In genomic region chr5:131413605-131414559, GRCh38 we compare ENCODE assay signal across 9 cellular contexts.
A peak's percentile ranks its signal among the peaks of the same experiment; 100 is the strongest.
DNase-seq lines count a peak whose midpoint lies in the region; ATAC-seq and TF ChIP-seq lines count a peak whose summit lies in the region.
"Had no signal": no experiment of that assay in that cellular context is flagged by ENCODE, and none has a peak within 500 bp of the region (broad histone marks: within the 10 kb centered on the region; RNA-seq: fewer than 3 reads in every experiment).

No MANE protein-coding gene starts in this region.

- H3K36me3 ChIP-seq in Loucy (ENCODE audit: insufficient read depth, low read length), result no peaks in the 10 kb centered on the region
- H3K36me3 ChIP-seq in BE2C, result no peaks in the 10 kb centered on the region; the same call in 1 of the 2 replicates

- no peak overlapping the region for H3K4me3 ChIP-seq in Loucy (ENCODE audit: low read length, poor library complexity, severe bottlenecking)
- no peak overlapping the region for H3K4me3 ChIP-seq in BE2C (ENCODE audit: low read depth, low read length)

- H2AFZ ChIP-seq in Loucy (ENCODE audit: low read length), result no peak overlapping the region

- no peaks in the 10 kb centered on the region for H4K20me1 ChIP-seq in Loucy (ENCODE audit: insufficient read depth, low read length, poor library complexity, severe bottlenecking)

- no peaks in the 10 kb centered on the region for H3K79me2 ChIP-seq in Loucy (ENCODE audit: insufficient read depth, low read length)

- ATAC-seq in GM18868 (IDR thresholded peaks at IDR 0.05; ENCODE audit: unreplicated experiment), result peak; percentile 61
- ATAC-seq in GM21825 (IDR thresholded peaks at IDR 0.05; ENCODE audit: unreplicated experiment), result peak; percentile 83

- H3K9me3 ChIP-seq in Loucy (ENCODE audit: insufficient read depth, low read depth, low read length) (no peaks in the 10 kb centered on the region), BE2C (no peaks in the 10 kb centered on the region)

- no peaks in the 10 kb centered on the region for H3F3A ChIP-seq in Loucy (ENCODE audit: low read depth)

- no peaks in the 10 kb centered on the region for H3K27me3 ChIP-seq in Loucy (ENCODE audit: insufficient read depth, low read length, poor library complexity, severe bottlenecking)
- no peaks in the 10 kb centered on the region for H3K27me3 ChIP-seq in BE2C

- peak overlapping the region; percentile 29 for H3K4me2 ChIP-seq in Loucy (ENCODE audit: low read depth, low read length, poor library complexity, severe bottlenecking)

- peaks cover 17% of the 10 kb centered on the region for H3K4me1 ChIP-seq in Loucy (ENCODE audit: insufficient read depth, low read length, poor library complexity, severe bottlenecking)
- no peaks in the 10 kb centered on the region for H3K4me1 ChIP-seq in BE2C

- H3K9ac ChIP-seq in Loucy (ENCODE audit: low read depth, low read length, poor library complexity, severe bottlenecking), result no peak overlapping the region

- DNase-seq in kidney tubule cell (ENCODE audit: low spot score), result peak; percentile 47
- DNase-seq in activated CD4-positive, CD25-positive, alpha-beta regulatory T cell treated with anti-CD3 and anti-CD28 coated beads, Interleukin-2, amount 50 U/mL, for 72 hours, result no peak
- no peak for DNase-seq in HT-29 (ENCODE audit: low spot score)
- DNase-seq in NCI-H1694 treated with DMSO at 0.1 percent for 48 hours (lab: John Stamatoyannopoulos, UW), result no peak
- no peak for DNase-seq in BE2C
- DNase-seq: islet precursor cell had no signal

- no peaks in the 10 kb centered on the region for H3K9me2 ChIP-seq in Loucy (replicated peaks; ENCODE audit: low read depth, low read length)

- TF ChIP-seq CTCF in Loucy (conservative IDR thresholded peaks at IDR 0.05; ENCODE audit: low read length), result no peak
- TF ChIP-seq CTCF in BE2C (IDR thresholded peaks at IDR 0.05; ENCODE audit: low read depth, low read length), result no peak
